ENCODE assay signal across 1 cellular context in genomic region chr6:12751694-12752304, GRCh38.
A peak's percentile ranks its signal among the peaks of the same experiment; 100 is the strongest.
TF ChIP-seq lines count a peak whose summit lies in the region.

No MANE protein-coding gene starts in this region.

TF ChIP-seq in HepG2, 621 proteins besides CTCF, POLR2A, EP300 and RAD21 (continued from another document and continues in another):
- TF ChIP-seq HOMEZ (CRISPR knock-in tag; IDR thresholded peaks at IDR 0.05; ENCODE audit: low read depth) (no peak), TCF7L2 (IDR thresholded peaks at IDR 0.05; ENCODE audit: low read depth, low read length) (no peak), MBD4 (IDR thresholded peaks at IDR 0.05; ENCODE audit: borderline replicate concordance, low read length) (no peak), FOXO1 (CRISPR knock-in tag; IDR thresholded peaks at IDR 0.05) (no peak), NFATC3 (CRISPR knock-in tag; IDR thresholded peaks at IDR 0.05) (no peak), ARID2 (CRISPR knock-in tag; IDR thresholded peaks at IDR 0.05; ENCODE audit: borderline replicate concordance) (no peak), ZKSCAN8 (CRISPR knock-in tag; IDR thresholded peaks at IDR 0.05; ENCODE audit: borderline replicate concordance) (no peak), ZBTB33 (CRISPR knock-in tag; IDR thresholded peaks at IDR 0.05) (no peak), KDM2A (CRISPR knock-in tag; IDR thresholded peaks at IDR 0.05; ENCODE audit: borderline replicate concordance, low read depth) (0 out of 2 replicates have a peak, but pooled peaks have one; percentile 33), SNAPC5 (CRISPR knock-in tag; IDR thresholded peaks at IDR 0.05; ENCODE audit: borderline replicate concordance) (no peak), ZBTB3 (CRISPR knock-in tag; IDR thresholded peaks at IDR 0.05; ENCODE audit: borderline replicate concordance, low read depth) (no peak), BCL6 (CRISPR knock-in tag; IDR thresholded peaks at IDR 0.05) (peak; percentile 33; the same call in 1 of the 2 replicates), NFIC (IDR thresholded peaks at IDR 0.05; ENCODE audit: low read length) (no peak), RAD51 (IDR thresholded peaks at IDR 0.05; ENCODE audit: borderline replicate concordance) (no peak), CSRNP1 (CRISPR knock-in tag; IDR thresholded peaks at IDR 0.05) (no peak), ZNF569 (CRISPR knock-in tag; IDR thresholded peaks at IDR 0.05; ENCODE audit: borderline replicate concordance) (no peak), TFDP2 (CRISPR knock-in tag; IDR thresholded peaks at IDR 0.05) (no peak), ZNF10 (CRISPR knock-in tag; IDR thresholded peaks at IDR 0.05; ENCODE audit: borderline replicate concordance, low read depth) (no peak), NCOA2 (CRISPR knock-in tag; IDR thresholded peaks at IDR 0.05) (no peak), MIER3 (CRISPR knock-in tag; IDR thresholded peaks at IDR 0.05; ENCODE audit: borderline replicate concordance) (no peak), ZNF749 (CRISPR knock-in tag; IDR thresholded peaks at IDR 0.05; ENCODE audit: borderline replicate concordance) (no peak), MLXIP (CRISPR knock-in tag; IDR thresholded peaks at IDR 0.05; ENCODE audit: borderline replicate concordance) (peak; percentile 52; the same call in 1 of the 2 replicates), ZNF121 (CRISPR knock-in tag; IDR thresholded peaks at IDR 0.05) (no peak), ZNF446 (CRISPR knock-in tag; IDR thresholded peaks at IDR 0.05) (no peak), HOXA7 (CRISPR knock-in tag; IDR thresholded peaks at IDR 0.05) (no peak), CBX5 (CRISPR knock-in tag; IDR thresholded peaks at IDR 0.05; ENCODE audit: borderline replicate concordance) (no peak), RORA (CRISPR knock-in tag; IDR thresholded peaks at IDR 0.05) (no peak), SMYD3 (CRISPR knock-in tag; IDR thresholded peaks at IDR 0.05) (no peak), PAWR (CRISPR knock-in tag; IDR thresholded peaks at IDR 0.05; ENCODE audit: borderline replicate concordance) (no peak), SIX4 (CRISPR knock-in tag; IDR thresholded peaks at IDR 0.05) (peak; percentile 42; the same call in 1 of the 2 replicates), TRAFD1 (CRISPR knock-in tag; IDR thresholded peaks at IDR 0.05; ENCODE audit: borderline replicate concordance) (no peak), ZNF382 (CRISPR knock-in tag; IDR thresholded peaks at IDR 0.05; ENCODE audit: borderline replicate concordance) (no peak), ZNF264 (CRISPR knock-in tag; IDR thresholded peaks at IDR 0.05) (peak; percentile 77), JUND (CRISPR knock-in tag; IDR thresholded peaks at IDR 0.05) (no peak), NCOA5 (CRISPR knock-in tag; IDR thresholded peaks at IDR 0.05) (no peak), ELF1 (CRISPR knock-in tag; IDR thresholded peaks at IDR 0.05) (no peak), SRF (IDR thresholded peaks at IDR 0.05; ENCODE audit: low read depth, low read length) (no peak), ZNF224 (CRISPR knock-in tag; IDR thresholded peaks at IDR 0.05) (no peak), ZFP37 (CRISPR knock-in tag; IDR thresholded peaks at IDR 0.05; ENCODE audit: borderline replicate concordance) (0 out of 2 replicates have a peak, but pooled peaks have one; percentile 80), ZBTB7B (CRISPR knock-in tag; IDR thresholded peaks at IDR 0.05) (no peak), AGO2 (optimal IDR thresholded peaks at IDR 0.05; ENCODE audit: low read depth, low read length) (no peak), ZNF747 (CRISPR knock-in tag; IDR thresholded peaks at IDR 0.05; ENCODE audit: borderline replicate concordance) (no peak), NR1H2 (CRISPR knock-in tag; IDR thresholded peaks at IDR 0.05; ENCODE audit: borderline replicate concordance, low read depth) (no peak), SP4 (CRISPR knock-in tag; IDR thresholded peaks at IDR 0.05) (no peak), ATF7-NPFF (CRISPR knock-in tag; IDR thresholded peaks at IDR 0.05; ENCODE audit: low read depth) (no peak), SNAPC2 (CRISPR knock-in tag; IDR thresholded peaks at IDR 0.05) (no peak), ZMAT3 (CRISPR knock-in tag; conservative IDR thresholded peaks at IDR 0.05) (no peak), ZNF160 (CRISPR knock-in tag; IDR thresholded peaks at IDR 0.05) (0 out of 2 replicates have a peak, but pooled peaks have one; percentile 51), AGO1 (IDR thresholded peaks at IDR 0.05; ENCODE audit: low read depth, low read length, poor library complexity, severe bottlenecking) (no peak), ZNF713 (CRISPR knock-in tag; IDR thresholded peaks at IDR 0.05) (no peak), DBP (CRISPR knock-in tag; IDR thresholded peaks at IDR 0.05; ENCODE audit: not compliant biosample characterization) (no peak), NFYC (CRISPR knock-in tag; IDR thresholded peaks at IDR 0.05) (no peak), REPIN1 (CRISPR knock-in tag; IDR thresholded peaks at IDR 0.05; ENCODE audit: borderline replicate concordance, low read depth) (0 out of 2 replicates have a peak, but pooled peaks have one; percentile 44), PCBP2 (optimal IDR thresholded peaks at IDR 0.05; ENCODE audit: low read depth, low read length, poor library complexity, severe bottlenecking) (no peak), FOXC1 (CRISPR knock-in tag; IDR thresholded peaks at IDR 0.05; ENCODE audit: borderline replicate concordance) (no peak), HDAC1 (CRISPR knock-in tag; IDR thresholded peaks at IDR 0.05) (no peak), KLF15 (CRISPR knock-in tag; IDR thresholded peaks at IDR 0.05; ENCODE audit: borderline replicate concordance) (no peak)
